8 cellular contexts compared by ENCODE assay signal in the genomic region with DNA sequence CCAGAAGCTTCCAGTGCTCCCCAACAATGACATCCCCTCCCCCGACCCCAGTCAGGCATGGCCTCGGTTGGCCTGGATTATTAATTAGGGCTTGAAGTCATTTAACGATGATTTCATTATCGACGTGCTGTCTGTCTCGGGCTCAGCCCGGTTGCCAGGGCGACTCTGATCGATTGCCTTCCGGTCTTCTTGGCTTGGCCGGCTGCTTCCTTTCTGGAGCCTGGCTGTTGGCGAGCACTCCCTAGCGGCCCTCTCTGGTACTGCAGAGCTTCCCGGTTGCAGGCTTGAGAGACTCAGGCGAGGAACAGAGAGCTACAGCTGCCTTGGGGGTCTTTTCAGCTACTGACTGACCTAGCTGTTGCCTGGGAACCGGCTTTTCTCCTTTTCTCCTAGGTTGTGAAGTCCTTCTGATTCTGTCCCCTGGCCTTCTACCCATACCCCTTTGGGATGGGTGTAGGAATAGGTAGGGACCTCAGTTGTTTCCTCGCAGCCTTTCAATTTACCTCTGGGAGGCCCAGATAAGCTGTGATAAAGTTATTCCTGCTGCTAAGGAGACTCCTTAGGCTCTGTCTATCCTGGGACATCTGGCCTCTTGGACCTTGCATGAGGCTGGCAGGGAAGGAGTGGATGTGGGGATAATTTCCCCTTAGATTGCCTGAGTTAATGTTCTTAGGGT. TPM values are rescaled to one million over a fixed set of nuclear protein-coding genes. Genes with fewer than 3 reads are reported as not detected.
A peak's percentile ranks its signal among the peaks of the same experiment; 100 is the strongest.
DNase-seq lines count a peak whose midpoint lies in the region; ATAC-seq and TF ChIP-seq lines count a peak whose summit lies in the region.

No MANE protein-coding gene starts in this region.

- peak; percentile 75 for DNase-seq in ELR (ENCODE audit: low read depth)
- DNase-seq in activated naive CD8-positive, alpha-beta T cell treated with anti-CD3 and anti-CD28 coated beads, Interleukin-2, amount 10 ng/mL, durations not matched to agents 7 days and 5 days = peak; percentile 90
- DNase-seq in left ventricle myocardium superior = peak; percentile 86
- peak; percentile 97 for DNase-seq in retina

- H3K4me3 Mint-ChIP-seq in activated naive CD8-positive, alpha-beta T cell treated with anti-CD3 and anti-CD28 coated beads, Interleukin-2, amount 10 ng/mL, durations not matched to agents 7 days and 5 days = peak overlapping the region; percentile 80

- peaks cover 36% of the 10 kb centered on the region for H3K27me3 Mint-ChIP-seq in activated naive CD8-positive, alpha-beta T cell treated with anti-CD3 and anti-CD28 coated beads, Interleukin-2, amount 10 ng/mL, durations not matched to agents 7 days and 5 days

- TF ChIP-seq CTCF in KMS-11 (conservative IDR thresholded peaks at IDR 0.05; ENCODE audit: low read depth, low read length) (peak; percentile 100), SU-DHL-6 (IDR thresholded peaks at IDR 0.05; ENCODE audit: insufficient read depth, low read length, poor library complexity, severe bottlenecking) (peak; percentile 89)

- POLR2A ChIA-PET in activated naive CD8-positive, alpha-beta T cell treated with anti-CD3 and anti-CD28 coated beads, Interleukin-2, amount 10 ng/mL, durations not matched to agents 7 days and 5 days (lab: Charles Lee) = interaction anchor here (1.0 to 1.3 kb wide), 2 partner anchors 29 to 81 kb away, joined by 3 to 9 read pairs; partner anchors contain the start of genes ATP5MC2 and CALCOCO1

- H3K9me3 ChIP-seq in SU-DHL-6 (ENCODE audit: insufficient read depth, low read length) = no peaks in the 10 kb centered on the region

- peaks cover 23% of the 10 kb centered on the region for H3F3A ChIP-seq in SU-DHL-6 (ENCODE audit: insufficient read depth)

- H3K9ac ChIP-seq in KMS-11 (no peak overlapping the region; the same call in 1 of the 2 replicates), SU-DHL-6 (ENCODE audit: low read length) (no peak overlapping the region; the same call in 1 of the 2 replicates)

- H3K4me2 ChIP-seq in KMS-11 = peak overlapping the region; percentile 46
- peak overlapping the region; percentile 45 for H3K4me2 ChIP-seq in SU-DHL-6 (ENCODE audit: low read depth, low read length, poor library complexity, severe bottlenecking)

- H3K9me2 ChIP-seq in SU-DHL-6 (replicated peaks; ENCODE audit: insufficient read depth, low read length) = no peaks in the 10 kb centered on the region

- H3K9me3 Mint-ChIP-seq in activated naive CD8-positive, alpha-beta T cell treated with anti-CD3 and anti-CD28 coated beads, Interleukin-2, amount 10 ng/mL, durations not matched to agents 7 days and 5 days = no peaks in the 10 kb centered on the region

- H3K36me3 ChIP-seq in KMS-11 (ENCODE audit: insufficient read depth) = no peaks in the 10 kb centered on the region
- H3K36me3 ChIP-seq in SU-DHL-6 (ENCODE audit: low read length) = no peaks in the 10 kb centered on the region

- no peak overlapping the region for H3K27ac ChIP-seq in KMS-11
- no peak overlapping the region for H3K27ac ChIP-seq in SU-DHL-6 (ENCODE audit: low read depth, low read length)

- peak overlapping the region; percentile 84 for H2AFZ ChIP-seq in KMS-11 (ENCODE audit: low read depth)
- H2AFZ ChIP-seq in SU-DHL-6 (ENCODE audit: low read depth, low read length, severe bottlenecking) = no peak overlapping the region

- H3K4me1 Mint-ChIP-seq in activated naive CD8-positive, alpha-beta T cell treated with anti-CD3 and anti-CD28 coated beads, Interleukin-2, amount 10 ng/mL, durations not matched to agents 7 days and 5 days = peaks cover 22% of the 10 kb centered on the region

- ATAC-seq in GM21786 (IDR thresholded peaks at IDR 0.05; ENCODE audit: unreplicated experiment) (peak; percentile 60), left ventricle myocardium superior (peak; percentile 48), GM18519 (IDR thresholded peaks at IDR 0.05; ENCODE audit: low FRiP score, unreplicated experiment) (no peak)
- ATAC-seq in activated naive CD8-positive, alpha-beta T cell treated with anti-CD3 and anti-CD28 coated beads, Interleukin-2, amount 10 ng/mL, durations not matched to agents 7 days and 5 days (ENCODE audit: low read depth) = peak; percentile 83

- peaks cover 11% of the 10 kb centered on the region for H3K4me1 ChIP-seq in KMS-11 (ENCODE audit: low read depth, poor library complexity, severe bottlenecking)

- H3K4me3 ChIP-seq in KMS-11 (IDR thresholded peaks at IDR 0.05; ENCODE audit: insufficient read depth, low read depth, low read length) = no peak overlapping the region
- H3K4me3 ChIP-seq in SU-DHL-6 (ENCODE audit: insufficient read depth, low read length, poor library complexity, severe bottlenecking) = no peak overlapping the region

- peaks cover 76% of the 10 kb centered on the region for H3K27me3 ChIP-seq in KMS-11 (ENCODE audit: insufficient read depth, low read depth)
- H3K27me3 ChIP-seq in SU-DHL-6 (ENCODE audit: low read length) = no peaks in the 10 kb centered on the region

- no peaks in the 10 kb centered on the region for H3K79me2 ChIP-seq in KMS-11 (ENCODE audit: insufficient read depth, low read depth)
- H3K79me2 ChIP-seq in SU-DHL-6 (ENCODE audit: insufficient read depth, low read length) = no peaks in the 10 kb centered on the region

- H4K20me1 ChIP-seq in KMS-11 (ENCODE audit: insufficient read depth) (no peaks in the 10 kb centered on the region), SU-DHL-6 (ENCODE audit: low read depth, low read length) (no peaks in the 10 kb centered on the region)

- no peaks in the 10 kb centered on the region for H3K36me3 Mint-ChIP-seq in activated naive CD8-positive, alpha-beta T cell treated with anti-CD3 and anti-CD28 coated beads, Interleukin-2, amount 10 ng/mL, durations not matched to agents 7 days and 5 days

- H3K27ac Mint-ChIP-seq in activated naive CD8-positive, alpha-beta T cell treated with anti-CD3 and anti-CD28 coated beads, Interleukin-2, amount 10 ng/mL, durations not matched to agents 7 days and 5 days = peak overlapping the region; percentile 88

- intact Hi-C loops in left ventricle myocardium superior (cut with micrococcal nuclease) = no loop called here

RNA-seq across cellular contexts. Expression of gene CISTR, which starts 5.5 kb away (rescaled TPM):
- total RNA-seq in activated naive CD8-positive, alpha-beta T cell treated with anti-CD3 and anti-CD28 coated beads, Interleukin-2, amount 10 ng/mL, durations not matched to agents 7 days and 5 days = not detected
- 2.4 TPM for total RNA-seq in left ventricle myocardium superior

RNA-seq across cellular contexts. Expression of gene CALCOCO1, which starts 30.0 kb away (rescaled TPM):
- 10 to 100 TPM; 83.6 to 91.1 TPM for total RNA-seq in activated naive CD8-positive, alpha-beta T cell treated with anti-CD3 and anti-CD28 coated beads, Interleukin-2, amount 10 ng/mL, durations not matched to agents 7 days and 5 days
- 210 TPM for total RNA-seq in left ventricle myocardium superior
